ENCODE assay signal across 32 cellular contexts in genomic region chr22:16965560-16965959, GRCh38. TPM values are rescaled to one million over a fixed set of nuclear protein-coding genes. Genes with fewer than 3 reads are reported as not detected.
"Had no signal": no experiment of that assay in that cellular context is flagged by ENCODE, and none has a peak within 500 bp of the region (broad histone marks: within the 10 kb centered on the region; RNA-seq: fewer than 3 reads in every experiment).

No MANE protein-coding gene starts in this region.

- DNase-seq: activated CD4-positive, alpha-beta T cell treated with anti-CD3 and anti-CD28 coated beads, Interleukin-2, amount 10 ng/mL, durations not matched to agents 24 days and 14 days; activated CD4-positive, alpha-beta T cell treated with anti-CD3 and anti-CD28 coated beads, Interleukin-2, amount 50 U/mL, for 4 hours; activated CD8-positive, alpha-beta T cell treated with anti-CD3 and anti-CD28 coated beads for 36 hours; activated gamma-delta T cell treated with Interleukin-2 at 50 U/mL for 16 hours; activated naive CD4-positive, alpha-beta T cell treated with anti-CD3 and anti-CD28 coated beads for 36 hours; activated T-cell treated with anti-CD3 and anti-CD28 coated beads, Interleukin-2, amount 50 U/mL, for 1 hour; activated T-cell treated with anti-CD3 and anti-CD28 coated beads, Interleukin-2, amount 50 U/mL, for 72 hours; adrenal gland; central memory CD4-positive, alpha-beta T cell; NCI-H1092 treated with DMSO at 0.1 percent for 48 hours; NCI-H1417; NCI-H146; NCI-H187; NCI-H2029 treated with DMSO at 0.1 percent for 48 hours; NCI-H2107; NCI-H2171; NCI-H510A; NCI-H526; NCI-H748 treated with DMSO at 0.1 percent for 48 hours; NK-92 treated with Interleukin-12 subunit alpha and Interleukin-12 subunit beta, amount 100 ng/mL, for 24 hours; Right ventricle myocardium superior; SJCRH30; T1000; WERI-Rb-1 had no signal

- H3K36me3 ChIP-seq: adrenal gland, SJCRH30, WERI-Rb-1 had no signal

- H3K27ac ChIP-seq: adrenal gland, KMS-11, SJCRH30, SK-N-MC, WERI-Rb-1 had no signal

- H3K27me3 ChIP-seq: adrenal gland had no signal

- H3K4me1 ChIP-seq: adrenal gland, SJCRH30 had no signal

- H3K9ac ChIP-seq: KMS-11 had no signal

- H3K9me3 ChIP-seq: adrenal gland, SJCRH30 had no signal

- H3K4me2 ChIP-seq: KMS-11 had no signal

- H3K4me3 ChIP-seq: adrenal gland, SJCRH30, SK-N-MC had no signal

RNA-seq across cellular contexts. Expression of gene GAB4, which starts 42.5 kb away (rescaled TPM):
- total RNA-seq: activated CD4-positive, alpha-beta T cell treated with anti-CD3 and anti-CD28 coated beads, Interleukin-2, amount 10 ng/mL, durations not matched to agents 24 days and 14 days; activated CD8-positive, alpha-beta memory T cell treated with anti-CD3 and anti-CD28 coated beads for 36 hours; activated CD8-positive, alpha-beta T cell treated with anti-CD3 and anti-CD28 coated beads for 36 hours; activated naive CD4-positive, alpha-beta T cell treated with anti-CD3 and anti-CD28 coated beads for 36 hours; activated naive CD4-positive, alpha-beta T cell treated with anti-CD3 and anti-CD28 coated beads, Interleukin-2, amount 50 U/mL, for 72 hours; activated T-cell treated with anti-CD3 and anti-CD28 coated beads, Interleukin-2, amount 50 U/mL, for 72 hours; activated T-helper 17 cell treated with anti-CD3 and anti-CD28 coated beads, Interleukin-2, amount 50 U/mL, for 72 hours; adrenal gland; M059J; Right ventricle myocardium superior; SJCRH30; T-helper 1 cell treated with Interleukin-12 subunit alpha and Interleukin-12 subunit beta and Interleukin-4 antibody, amounts not matched to agents 30 ng/mL and 1 ng/mL, for 36 hours; T-helper 2 cell treated with Interferon-gamma antibody and Interleukin-4, amounts not matched to agents 100 ng/mL and 5 ng/mL, for 36 hours had no signal
